In genomic region chr6:327538-328183, GRCh38 we compare ENCODE assay signal across 10 cellular contexts. TPM values are rescaled to one million over a fixed set of nuclear protein-coding genes. Genes with fewer than 3 reads are reported as not detected.
DNase-seq lines count a peak whose midpoint lies in the region; ATAC-seq, FAIRE-seq and TF ChIP-seq lines count a peak whose summit lies in the region.
"Had no signal": no experiment of that assay in that cellular context is flagged by ENCODE, and none has a peak within 500 bp of the region (broad histone marks: within the 10 kb centered on the region; RNA-seq: fewer than 3 reads in every experiment).

No MANE protein-coding gene starts in this region.

- DNase-seq in breast epithelium (ENCODE audit: low spot score in 2 of 2): no peak
- DNase-seq in MCF 10A (ENCODE audit: unreplicated experiment): no peak
- DNase-seq in activated B cell treated with CpG ODN at 0.5 μM for 24 hours: peak; percentile 10
- peak; percentile 57 for DNase-seq in hepatic stellate cell (ENCODE audit: low spot score)
- peak in 1 of 2 donors; percentile 15 for DNase-seq in upper lobe of left lung
- DNase-seq in cerebellum (ENCODE audit: low spot score): no peak
- no peak for DNase-seq in SW 1271 (lab: John Stamatoyannopoulos, UW)
- no peak for DNase-seq in HTR-8/SVneo (ENCODE audit: insufficient read length, low spot score)
- DNase-seq: NCI-H2107 had no signal

- intact Hi-C loops in breast epithelium (cut with DNase I; ENCODE audit: low total_unique reads) (no loop called here), MCF 10A (cut with micrococcal nuclease) (no loop called here), activated B cell treated with CpG ODN at 0.5 μM for 24 hours (cut with micrococcal nuclease) (loop anchor here (1.0 to 2.0 kb wide), 3 partner anchors 8 to 35 kb away; partner anchors contain the start of gene DUSP22)

- H3K36me3 ChIP-seq in breast epithelium (no peaks in the 10 kb centered on the region), upper lobe of left lung (peaks cover 0 to 11% (median 0%) of the 10 kb centered on the region in 4 donors)

- no peaks in the 10 kb centered on the region for H3K27me3 ChIP-seq in breast epithelium
- H3K27me3 ChIP-seq in upper lobe of left lung: no peaks in the 10 kb centered on the region

- no TSS peak for BruUV-seq in MCF 10A (replicated peaks; lab: Mats Ljungman, UMichigan)

- H3K4me3 Mint-ChIP-seq in MCF 10A (ENCODE audit: unreplicated experiment) (no peak overlapping the region), activated B cell treated with CpG ODN at 0.5 μM for 24 hours (no peak overlapping the region)
- H3K4me3 Mint-ChIP-seq: activated naive CD4-positive, alpha-beta T cell treated with anti-CD3 and anti-CD28 coated beads, Interleukin-2, amount 50 U/mL, for 24 hours had no signal

- H3K36me3 Mint-ChIP-seq in MCF 10A (ENCODE audit: insufficient read depth, unreplicated experiment) (no peaks in the 10 kb centered on the region), activated B cell treated with CpG ODN at 0.5 μM for 24 hours (ENCODE audit: low read depth) (peaks cover 18% of the 10 kb centered on the region)
- H3K36me3 Mint-ChIP-seq: activated naive CD4-positive, alpha-beta T cell treated with anti-CD3 and anti-CD28 coated beads, Interleukin-2, amount 50 U/mL, for 24 hours had no signal

- H3K27ac Mint-ChIP-seq in MCF 10A (ENCODE audit: low read depth, unreplicated experiment) (no peak overlapping the region), activated B cell treated with CpG ODN at 0.5 μM for 24 hours (no peak overlapping the region)
- H3K27ac Mint-ChIP-seq: activated naive CD4-positive, alpha-beta T cell treated with anti-CD3 and anti-CD28 coated beads, Interleukin-2, amount 50 U/mL, for 24 hours had no signal

- no peaks in the 10 kb centered on the region for H3K9me3 Mint-ChIP-seq in MCF 10A (ENCODE audit: unreplicated experiment)
- H3K9me3 Mint-ChIP-seq in activated B cell treated with CpG ODN at 0.5 μM for 24 hours: no peaks in the 10 kb centered on the region
- H3K9me3 Mint-ChIP-seq: activated naive CD4-positive, alpha-beta T cell treated with anti-CD3 and anti-CD28 coated beads, Interleukin-2, amount 50 U/mL, for 24 hours had no signal

- TF ChIP-seq CTCF in breast epithelium (IDR thresholded peaks at IDR 0.05) (no peak), MCF 10A (IDR thresholded peaks at IDR 0.05; ENCODE audit: unreplicated experiment) (no peak), activated B cell treated with CpG ODN at 0.5 μM for 24 hours (IDR thresholded peaks at IDR 0.05) (no peak), upper lobe of left lung (IDR thresholded peaks at IDR 0.05) (no peak)

- 67 to 68% methylated on average over 11 of the region's 11 CpGs for WGBS in upper lobe of left lung, 2 donors

- H3K4me3 ChIP-seq in breast epithelium (peak overlapping the region in 2 of 3 donors; percentile 3 to 20), upper lobe of left lung (no peak overlapping the region)

- TF ChIP-seq EP300 in upper lobe of left lung (IDR thresholded peaks at IDR 0.05): no peak

- no peaks in the 10 kb centered on the region for H3K27me3 Mint-ChIP-seq in MCF 10A (ENCODE audit: insufficient read depth, unreplicated experiment)
- no peaks in the 10 kb centered on the region for H3K27me3 Mint-ChIP-seq in activated B cell treated with CpG ODN at 0.5 μM for 24 hours
- H3K27me3 Mint-ChIP-seq: activated naive CD4-positive, alpha-beta T cell treated with anti-CD3 and anti-CD28 coated beads, Interleukin-2, amount 50 U/mL, for 24 hours had no signal

- no peak for FAIRE-seq in HTR-8/SVneo (lab: Jason Lieb, UNC)

- POLR2A ChIA-PET in MCF 10A (lab: Yijun Ruan, JAX): interaction anchor here (0.6 to 2.6 kb wide), 10 partner anchors 10 to 191 kb away, joined by 3 to 11 read pairs (median 4); partner anchors contain the start of gene DUSP22
- POLR2A ChIA-PET in activated B cell treated with CpG ODN at 0.5 μM for 24 hours (lab: Charles Lee): interaction anchor here (1.0 to 2.5 kb wide), 10 partner anchors 8 to 101 kb away, joined by 3 to 22 read pairs (median 4); partner anchors contain the start of genes DUSP22 and IRF4

- TF ChIP-seq POLR2A in breast epithelium (IDR thresholded peaks at IDR 0.05) (no peak), upper lobe of left lung (IDR thresholded peaks at IDR 0.05) (no peak)

- no peak for ATAC-seq in activated B cell treated with CpG ODN at 0.5 μM for 24 hours (ENCODE audit: low read depth)
- peak; percentile 1 to 41 for ATAC-seq in upper lobe of left lung (ENCODE audit: low FRiP score in 2 of 2)

- H3K4me1 Mint-ChIP-seq in MCF 10A (ENCODE audit: insufficient read depth, unreplicated experiment) (no peaks in the 10 kb centered on the region), activated B cell treated with CpG ODN at 0.5 μM for 24 hours (peaks cover 8% of the 10 kb centered on the region)
- H3K4me1 Mint-ChIP-seq: activated naive CD4-positive, alpha-beta T cell treated with anti-CD3 and anti-CD28 coated beads, Interleukin-2, amount 50 U/mL, for 24 hours had no signal

- CTCF ChIA-PET in MCF 10A (lab: Yijun Ruan, JAX): interaction anchor here (0.8 to 1.8 kb wide), 6 partner anchors 11 to 147 kb away, joined by 3 to 7 read pairs (median 4); no protein-coding TSS in a partner anchor
- CTCF ChIA-PET in activated B cell treated with CpG ODN at 0.5 μM for 24 hours (lab: Charles Lee): interaction anchor here (1.0 kb wide), 1 partner anchor 8 kb away, joined by 3 read pairs; no protein-coding TSS in a partner anchor

- H3K4me1 ChIP-seq in breast epithelium (peaks cover 4 to 7% of the 10 kb centered on the region in 2 donors), upper lobe of left lung (peaks cover 11 to 38% (median 15%) of the 10 kb centered on the region in 4 donors)

- H3K27ac ChIP-seq in breast epithelium (peak overlapping the region; percentile 34 to 62), upper lobe of left lung (peak overlapping the region in 1 of 4 donors; percentile 4)

- H3K9me3 ChIP-seq in breast epithelium (no peaks in the 10 kb centered on the region), upper lobe of left lung (no peaks in the 10 kb centered on the region)

RNA-seq across cellular contexts. Expression of gene DUSP22, which starts 35.4 kb away (rescaled TPM):
- total RNA-seq in breast epithelium (10 to 100 TPM; 55.6 to 81.9 (median 59.0) TPM), MCF 10A (2022) (29.4 and 40.7 TPM in 2 replicates), activated B cell treated with CpG ODN at 0.5 μM for 24 hours (137 and 153 TPM in 2 replicates), upper lobe of left lung (100 to 1,000 TPM in 1 of 6 donors, 10 to 100 TPM in 5; 49.9 to 108 (median 63.8) TPM), cerebellum (26.0 TPM)

Comparison
In these comparisons a context has a peak if more than half of its experiments do, and no peak if none do; other contexts are left out.
1. DNase-seq: peak in activated B cell treated with CpG ODN at 0.5 μM for 24 hours (single experiment) and hepatic stellate cell (single experiment); none in breast epithelium (0 of 2), MCF 10A (single experiment), cerebellum (single experiment), SW 1271 (0 of 2) and HTR-8/SVneo (single experiment).
2. H3K4me3 ChIP-seq: peak in breast epithelium (2 of 3); none in upper lobe of left lung (0 of 4).